ENCODE assay signal across 16 cellular contexts in genomic region chr2:241575624-241576292, GRCh38. TPM values are rescaled to one million over a fixed set of nuclear protein-coding genes. Genes with fewer than 3 reads are reported as not detected.
DNase-seq lines count a peak whose midpoint lies in the region; ATAC-seq and TF ChIP-seq lines count a peak whose summit lies in the region.
"Had no signal": no experiment of that assay in that cellular context is flagged by ENCODE, and none has a peak within 500 bp of the region (broad histone marks: within the 10 kb centered on the region; RNA-seq: fewer than 3 reads in every experiment).

No MANE protein-coding gene starts in this region.

- H3K36me3 Mint-ChIP-seq in GM23338 (ENCODE audit: low read depth) (peaks cover 31% of the 10 kb centered on the region), WTC11 (peaks cover 18% of the 10 kb centered on the region)

- no peak for DNase-seq in GM23338 (ENCODE audit: low spot score)
- DNase-seq in WTC11 (ENCODE audit: low spot score): no peak
- no peak for DNase-seq in left lobe of liver (ENCODE audit: low spot score)
- DNase-seq in osteoblast (ENCODE audit: insufficient read length, low spot score, missing footprints): peak; percentile 27
- no peak for DNase-seq in effector memory CD4-positive, alpha-beta T cell
- no peak for DNase-seq in prostate gland (ENCODE audit: low spot score)
- DNase-seq in COR-L47 (lab: John Stamatoyannopoulos, UW): no peak
- DNase-seq: DND-41, KBM-7, NCI-H1417 treated with DMSO at 0.1 percent for 48 hours, NCI-H1930, NCI-H526 treated with DMSO at 0.1 percent for 48 hours, Right ventricle myocardium superior had no signal

- H3K36me3 ChIP-seq in GM23338 (ENCODE audit: insufficient read depth) (no peaks in the 10 kb centered on the region), osteoblast (ENCODE audit: insufficient read depth, low read length) (peaks cover 12% of the 10 kb centered on the region), prostate gland (no peaks in the 10 kb centered on the region)
- no peaks in the 10 kb centered on the region for H3K36me3 ChIP-seq in effector memory CD4-positive, alpha-beta T cell (ENCODE audit: control insufficient read depth, insufficient read depth, low read length)

- H3K9me3 Mint-ChIP-seq in GM23338 (peaks cover 4% of the 10 kb centered on the region; the same call in 2 of the 3 replicates), WTC11 (0 out of 2 replicates have a peak, but pooled peaks cover 3% of the 10 kb centered on the region)
- H3K9me3 Mint-ChIP-seq: CD8-positive, alpha-beta memory T cell had no signal

- POLR2A ChIA-PET in WTC11 (lab: Charles Lee): no interaction called here

- H3K9me3 ChIP-seq in osteoblast (ENCODE audit: low read depth, low read length) (no peaks in the 10 kb centered on the region), prostate gland (no peaks in the 10 kb centered on the region)
- H3K9me3 ChIP-seq in effector memory CD4-positive, alpha-beta T cell (ENCODE audit: control insufficient read depth, low read length): no peaks in the 10 kb centered on the region

- no peak for TF ChIP-seq POLR2A in prostate gland (IDR thresholded peaks at IDR 0.05)

- H3K9me2 ChIP-seq in GM23338 (ENCODE audit: insufficient read depth): no peaks in the 10 kb centered on the region

- H3K4me1 ChIP-seq in GM23338 (ENCODE audit: insufficient read depth): no peaks in the 10 kb centered on the region
- H3K4me1 ChIP-seq in osteoblast (ENCODE audit: insufficient read depth, low read length): no peaks in the 10 kb centered on the region
- H3K4me1 ChIP-seq in effector memory CD4-positive, alpha-beta T cell (ENCODE audit: control insufficient read depth, insufficient read depth, low read length, poor library complexity, severe bottlenecking): no peaks in the 10 kb centered on the region
- H3K4me1 ChIP-seq in prostate gland (replicated peaks): no peaks in the 10 kb centered on the region

- H3F3A ChIP-seq in GM23338 (replicated peaks; ENCODE audit: low read depth): no peaks in the 10 kb centered on the region

- H3K27ac Mint-ChIP-seq in GM23338: no peak overlapping the region
- H3K27ac Mint-ChIP-seq in WTC11: no peak overlapping the region
- H3K27ac Mint-ChIP-seq: CD8-positive, alpha-beta memory T cell had no signal

- no peak overlapping the region for H2AFZ ChIP-seq in GM23338
- H2AFZ ChIP-seq in osteoblast (ENCODE audit: low read length): no peak overlapping the region

- CTCF ChIA-PET in WTC11 (lab: Charles Lee): interaction anchor here (1.4 to 1.5 kb wide), 2 partner anchors 17 to 20 kb away, joined by 5 to 6 read pairs; partner anchors contain the start of gene BOK

- H3K4me3 ChIP-seq in GM23338 (no peak overlapping the region), osteoblast (ENCODE audit: insufficient read depth, low read length) (no peak overlapping the region), prostate gland (no peak overlapping the region)
- no peak overlapping the region for H3K4me3 ChIP-seq in effector memory CD4-positive, alpha-beta T cell (ENCODE audit: insufficient read depth, low read depth, low read length, poor library complexity, severe bottlenecking)
- H3K4me3 ChIP-seq: BLaER1 treated with 17β-estradiol and CSF1 and Interleukin-3, amounts not matched to agents 10 nM and 100 nM had no signal

- peak; percentile 13; the same call in 2 of the 3 replicates for ATAC-seq in GM23338
- no peak for ATAC-seq in WTC11
- ATAC-seq in left lobe of liver: peak; percentile 18
- no peak for ATAC-seq in GM21367 (IDR thresholded peaks at IDR 0.05; ENCODE audit: unreplicated experiment)

- intact Hi-C loops in prostate gland (cut with DNase I): no loop called here

- H3K27ac ChIP-seq in GM23338 (ENCODE audit: low read depth) (no peak overlapping the region), osteoblast (ENCODE audit: low read depth, low read length) (no peak overlapping the region), prostate gland (no peak overlapping the region)
- H3K27ac ChIP-seq in effector memory CD4-positive, alpha-beta T cell (ENCODE audit: insufficient read depth, low read length, poor library complexity, severe bottlenecking): no peak overlapping the region
- H3K27ac ChIP-seq: BLaER1 treated with 17β-estradiol and CSF1 and Interleukin-3, amounts not matched to agents 10 nM and 100 nM had no signal

- no peak for TF ChIP-seq CTCF in GM23338 (conservative IDR thresholded peaks at IDR 0.05; ENCODE audit: low read depth in 2 of 2)
- no peak for TF ChIP-seq CTCF in WTC11 (IDR thresholded peaks at IDR 0.05)
- no peak for TF ChIP-seq CTCF in osteoblast (IDR thresholded peaks at IDR 0.05; ENCODE audit: extremely low read depth, low read depth, low read length)
- TF ChIP-seq CTCF in prostate gland (IDR thresholded peaks at IDR 0.05): no peak

- H3K27me3 Mint-ChIP-seq in GM23338 (ENCODE audit: insufficient read depth, low read depth, poor library complexity): peaks cover 10% of the 10 kb centered on the region
- no peaks in the 10 kb centered on the region for H3K27me3 Mint-ChIP-seq in WTC11 (ENCODE audit: low read depth)
- H3K27me3 Mint-ChIP-seq: CD8-positive, alpha-beta memory T cell had no signal

- whole genome bisulfite sequencing in prostate gland: 72% methylated on average over 5 of the region's 5 CpGs

- H3K4me1 Mint-ChIP-seq in GM23338 (peaks cover 3% of the 10 kb centered on the region), WTC11 (peaks cover 8% of the 10 kb centered on the region; the same call in 1 of the 2 replicates)

- no peaks in the 10 kb centered on the region; the same call in 1 of the 2 replicates for H4K20me1 ChIP-seq in GM23338 (replicated peaks; ENCODE audit: insufficient read depth)
- H4K20me1 ChIP-seq in osteoblast (ENCODE audit: insufficient read depth, low read length): peaks cover 35% of the 10 kb centered on the region

- H3K79me2 ChIP-seq in GM23338 (replicated peaks; ENCODE audit: insufficient read depth): no peaks in the 10 kb centered on the region
- H3K79me2 ChIP-seq in osteoblast (ENCODE audit: insufficient read depth, low read length): no peaks in the 10 kb centered on the region

- H3K27me3 ChIP-seq in GM23338 (ENCODE audit: insufficient read depth): no peaks in the 10 kb centered on the region
- H3K27me3 ChIP-seq in osteoblast (ENCODE audit: insufficient read depth, low read length): no peaks in the 10 kb centered on the region
- no peaks in the 10 kb centered on the region for H3K27me3 ChIP-seq in effector memory CD4-positive, alpha-beta T cell (replicated peaks; ENCODE audit: control insufficient read depth, insufficient read depth, low read length, poor library complexity, severe bottlenecking)
- H3K27me3 ChIP-seq in prostate gland (replicated peaks; ENCODE audit: insufficient read depth): no peaks in the 10 kb centered on the region
- H3K27me3 ChIP-seq: BLaER1 treated with 17β-estradiol and CSF1 and Interleukin-3, amounts not matched to agents 10 nM and 100 nM had no signal

- H3K4me2 ChIP-seq in GM23338 (no peak overlapping the region), osteoblast (ENCODE audit: insufficient read depth, low read length) (no peak overlapping the region)

- H3K4me3 Mint-ChIP-seq in GM23338 (no peak overlapping the region), WTC11 (no peak overlapping the region)
- H3K4me3 Mint-ChIP-seq: CD8-positive, alpha-beta memory T cell had no signal

TF ChIP-seq in GM23338, 12 proteins besides CTCF, POLR2A, EP300 and RAD21 (continues in another document):
- TF ChIP-seq ZNF114 (CRISPR knock-in tag; IDR thresholded peaks at IDR 0.05): no peak
- no peak for TF ChIP-seq STAT1 (IDR thresholded peaks at IDR 0.05; ENCODE audit: unreplicated experiment)
- TF ChIP-seq ZNF331 (CRISPR knock-in tag; IDR thresholded peaks at IDR 0.05; ENCODE audit: low read depth): no peak
- TF ChIP-seq EZH2 (IDR thresholded peaks at IDR 0.05; ENCODE audit: low read depth, unreplicated experiment): no peak
- TF ChIP-seq CREB1 (CRISPR knock-in tag; IDR thresholded peaks at IDR 0.05; ENCODE audit: low read depth): no peak

TF ChIP-seq in WTC11, 78 proteins besides CTCF, POLR2A, EP300 and RAD21:
- TF ChIP-seq E2F1 (CRISPR knock-in tag; IDR thresholded peaks at IDR 0.05) (no peak), ATF3 (CRISPR knock-in tag; conservative IDR thresholded peaks at IDR 0.05) (no peak), ERG (CRISPR knock-in tag; IDR thresholded peaks at IDR 0.05) (no peak), NR3C1 (CRISPR knock-in tag; conservative IDR thresholded peaks at IDR 0.05; ENCODE audit: low read depth) (no peak), ZNF219 (CRISPR knock-in tag; IDR thresholded peaks at IDR 0.05; ENCODE audit: borderline replicate concordance) (no peak), SMAD3 (CRISPR knock-in tag; IDR thresholded peaks at IDR 0.05; ENCODE audit: borderline replicate concordance) (no peak), NFATC4 (CRISPR knock-in tag; IDR thresholded peaks at IDR 0.05) (peak; percentile 6; the same call in 1 of the 2 replicates), ZNF263 (CRISPR knock-in tag; IDR thresholded peaks at IDR 0.05; ENCODE audit: low read depth) (peak; percentile 74), ZNF396 (CRISPR knock-in tag; IDR thresholded peaks at IDR 0.05; ENCODE audit: borderline replicate concordance) (no peak)

RNA-seq across cellular contexts. Expression of gene BOK, which starts 17.2 kb away (rescaled TPM):
- 33.4 and 36.7 TPM in 2 replicates for total RNA-seq in GM23338 (2014; rRNA removed; shearing (Covaris generic))
- polyA plus RNA-seq in GM23338 (2016; fragmentation: Nextera tagmentation; extraction: Ambion mirVana): 13.5 and 13.6 TPM in 2 replicates
- total RNA-seq in WTC11 (2021) (35.1 to 39.4 TPM (median 37.4 TPM) in 3 replicates), left lobe of liver (95.8 TPM), osteoblast (33.3 and 41.3 TPM in 2 replicates), prostate gland (10 to 100 TPM; 58.3 to 91.6 TPM)
- total RNA-seq: CD8-positive, alpha-beta memory T cell had no signal
- polyA plus RNA-seq: CD8-positive, alpha-beta memory T cell had no signal

Comparison
In these comparisons a context has a peak if more than half of its experiments do, and no peak if none do; other contexts are left out.
1. ATAC-seq: peak in GM23338 (single experiment) and left lobe of liver (single experiment); none in WTC11 (single experiment) and GM21367 (single experiment).